Comparison of ENCODE assay signal across 1 cellular context in genomic region chr12:68980476-68981212, GRCh38.
TF ChIP-seq lines count a peak whose summit lies in the region.

No MANE protein-coding gene starts in this region.

TF ChIP-seq in IMR-90, 13 proteins besides CTCF, POLR2A, EP300 and RAD21:
- TF ChIP-seq BHLHE40 (IDR thresholded peaks at IDR 0.05; ENCODE audit: low read depth, low read length) (no peak), SMC3 (IDR thresholded peaks at IDR 0.05; ENCODE audit: low read depth, low read length) (no peak), USF2 (IDR thresholded peaks at IDR 0.05; ENCODE audit: low read depth, low read length) (no peak), MAFK (IDR thresholded peaks at IDR 0.05; ENCODE audit: low read depth, low read length) (no peak), MXI1 (IDR thresholded peaks at IDR 0.05; ENCODE audit: borderline replicate concordance, low read depth, low read length) (no peak), MAZ (IDR thresholded peaks at IDR 0.05; ENCODE audit: borderline replicate concordance, low read depth, low read length) (no peak), ELK1 (IDR thresholded peaks at IDR 0.05; ENCODE audit: borderline replicate concordance, low read depth, low read length) (no peak), CHD1 (IDR thresholded peaks at IDR 0.05; ENCODE audit: low read depth, low read length) (no peak), RCOR1 (IDR thresholded peaks at IDR 0.05; ENCODE audit: insufficient replicate concordance, low read length) (no peak), NFE2L2 (IDR thresholded peaks at IDR 0.05; ENCODE audit: low read depth, low read length) (no peak), RFX5 (IDR thresholded peaks at IDR 0.05; ENCODE audit: low read depth, low read length) (no peak), CEBPB (IDR thresholded peaks at IDR 0.05; ENCODE audit: low read depth, low read length) (no peak)
